ENCODE assay signal across 39 cellular contexts in the genomic region with DNA sequence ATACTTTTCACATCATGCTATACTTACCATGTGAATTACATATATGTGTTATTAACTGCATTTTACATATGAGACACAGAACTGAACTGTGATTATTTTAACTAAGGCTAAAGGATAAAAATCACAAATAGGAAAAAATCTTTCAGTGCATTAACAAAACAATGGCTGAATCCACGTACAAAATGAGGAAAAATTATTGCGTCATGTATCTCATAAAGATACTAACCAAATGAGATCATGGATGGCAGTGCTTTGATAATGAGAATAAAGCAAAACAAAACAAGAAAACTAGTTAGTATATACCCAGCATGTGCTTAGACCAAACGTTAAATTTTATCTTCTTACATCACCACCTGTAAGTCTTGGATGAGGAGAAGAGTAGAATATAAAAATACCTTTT.
"Had no signal": no experiment of that assay in that cellular context is flagged by ENCODE, and none has a peak within 500 bp of the region (broad histone marks: within the 10 kb centered on the region; RNA-seq: fewer than 3 reads in every experiment).

No MANE protein-coding gene starts in this region.

- H3K27me3 Mint-ChIP-seq: activated B cell treated with CpG ODN at 0.5 μM for 24 hours; activated CD4-positive, alpha-beta memory T cell treated with anti-CD3 and anti-CD28 coated beads for 36 hours; brain had no signal

- H3K27ac Mint-ChIP-seq: activated B cell treated with CpG ODN at 0.5 μM for 24 hours; activated CD4-positive, alpha-beta memory T cell treated with anti-CD3 and anti-CD28 coated beads for 36 hours; activated naive CD4-positive, alpha-beta T cell treated with anti-CD3 and anti-CD28 coated beads for 36 hours; activated naive CD4-positive, alpha-beta T cell treated with anti-CD3 and anti-CD28 coated beads, Interleukin-2, amount 50 U/mL, for 72 hours; activated T-helper 1 cell treated with anti-CD3 and anti-CD28 coated beads, Interleukin-12 subunit alpha, Interleukin-12 subunit beta, Interleukin-2, Interleukin-4 antibody, amounts not matched to agents 30 ng/mL and 10 ng/mL and 1 ng/mL, durations not matched to agents 14 hours and 24 hours and 36 hours; brain had no signal

- H3K4me1 Mint-ChIP-seq: brain had no signal

- DNase-seq: activated B cell treated with CpG ODN at 0.5 μM for 24 hours; activated CD4-positive, alpha-beta memory T cell treated with anti-CD3 and anti-CD28 coated beads for 36 hours; activated CD4-positive, alpha-beta T cell treated with anti-CD3 and anti-CD28 coated beads for 4 hours; activated CD4-positive, alpha-beta T cell treated with anti-CD3 and anti-CD28 coated beads, Interleukin-2, amount 50 U/mL, for 1 hour; activated CD4-positive, CD25-positive, alpha-beta regulatory T cell treated with anti-CD3 and anti-CD28 coated beads, Interleukin-2, amount 50 U/mL, for 72 hours; activated CD8-positive, alpha-beta memory T cell treated with anti-CD3 and anti-CD28 coated beads, Interleukin-2, amount 50 U/mL, for 4 hours; activated gamma-delta T cell treated with Interleukin-2 at 50 U/mL for 16 hours; activated naive CD4-positive, alpha-beta T cell treated with anti-CD3 and anti-CD28 coated beads for 36 hours; activated T-cell treated with anti-CD3 and anti-CD28 coated beads for 4 hours; activated T-cell treated with anti-CD3 and anti-CD28 coated beads, Interleukin-2, amount 50 U/mL, for 4 hours; adrenal gland; anterior cingulate cortex; caudate nucleus; Kasumi-1; MG63; NCI-H1048; NCI-H1105 treated with DMSO at 0.1 percent for 48 hours; NCI-H1436; NCI-H1694; NCI-H1930; NCI-H2081 treated with DMSO at 0.1 percent for 48 hours; NCI-H226; NCI-H524 treated with DMSO at 0.1 percent for 48 hours; NK-92 treated with Interleukin-12 subunit alpha and Interleukin-12 subunit beta, amount 100 ng/mL, for 24 hours; PC-3; SIG-M5; SW 1271; T-helper 1 cell; T-helper 2 cell; T-helper 9 cell had no signal

- H3K9me3 ChIP-seq: adrenal gland had no signal

- H3K4me3 ChIP-seq: adrenal gland, MG63 had no signal

- ATAC-seq: activated naive CD4-positive, alpha-beta T cell treated with anti-CD3 and anti-CD28 coated beads, Interleukin-2, amount 50 U/mL, for 72 hours; activated T-cell treated with anti-CD3 and anti-CD28 coated beads, Interleukin-2, amount 50 U/mL, for 4 hours; PC-3; Right ventricle myocardium inferior; SK-N-SH treated with all-trans-retinoic acid at 6 μM for 48 hours had no signal

- H3K27ac ChIP-seq: adrenal gland, RWPE1, VCaP had no signal

- H3K27me3 ChIP-seq: adrenal gland, MG63 had no signal

- H3K4me3 Mint-ChIP-seq: activated B cell treated with CpG ODN at 0.5 μM for 24 hours; activated CD4-positive, alpha-beta memory T cell treated with anti-CD3 and anti-CD28 coated beads for 36 hours; activated naive CD4-positive, alpha-beta T cell treated with anti-CD3 and anti-CD28 coated beads for 36 hours; activated T-cell treated with anti-CD3 and anti-CD28 coated beads, Interleukin-2, amount 50 U/mL, for 4 hours; activated T-helper 1 cell treated with anti-CD3 and anti-CD28 coated beads, Interleukin-12 subunit alpha, Interleukin-12 subunit beta, Interleukin-2, Interleukin-4 antibody, amounts not matched to agents 30 ng/mL and 10 ng/mL and 1 ng/mL, durations not matched to agents 14 hours and 24 hours and 36 hours; brain had no signal

- FAIRE-seq: bronchial epithelial cell, RCC 7860 had no signal

- H3K36me3 ChIP-seq: adrenal gland, MG63 had no signal
